ENCODE assay signal across 8 cellular contexts in genomic region chr9:124257070-124257864, GRCh38. TPM values are rescaled to one million over a fixed set of nuclear protein-coding genes. Genes with fewer than 3 reads are reported as not detected.
DNase-seq lines count a peak whose midpoint lies in the region; ATAC-seq and TF ChIP-seq lines count a peak whose summit lies in the region.

No MANE protein-coding gene starts in this region.

- H3K4me3 ChIP-seq in iPS-18c (ENCODE audit: insufficient read depth, low read depth, low read length), result peak overlapping the region; percentile 34; the same call in 1 of the 2 replicates

- H3K9me3 ChIP-seq in iPS-18c (ENCODE audit: control insufficient read depth, insufficient read depth, low read length), result no peaks in the 10 kb centered on the region

- H3K4me1 Mint-ChIP-seq in activated T-cell treated with anti-CD3 and anti-CD28 coated beads, Interleukin-2, amount 50 U/mL, for 24 hours (ENCODE audit: low read depth), result peaks cover 70% of the 10 kb centered on the region
- H3K4me1 Mint-ChIP-seq in activated CD8-positive, alpha-beta T cell treated with anti-CD3 and anti-CD28 coated beads for 36 hours (ENCODE audit: low read depth), result peaks cover 53% of the 10 kb centered on the region
- H3K4me1 Mint-ChIP-seq in stimulated activated naive CD8-positive, alpha-beta T cell treated with anti-CD3 and anti-CD28 coated beads, Interleukin-15, Interleukin-2, amounts not matched to agents 100 ng/mL and 50 ng/mL, for 24 hours (ENCODE audit: low read depth), result peaks cover 80% of the 10 kb centered on the region

- peak overlapping the region; percentile 83 for H3K4me3 Mint-ChIP-seq in activated T-cell treated with anti-CD3 and anti-CD28 coated beads, Interleukin-2, amount 50 U/mL, for 24 hours
- H3K4me3 Mint-ChIP-seq in activated CD8-positive, alpha-beta T cell treated with anti-CD3 and anti-CD28 coated beads for 36 hours, result peak overlapping the region; percentile 81
- H3K4me3 Mint-ChIP-seq in stimulated activated naive CD8-positive, alpha-beta T cell treated with anti-CD3 and anti-CD28 coated beads, Interleukin-15, Interleukin-2, amounts not matched to agents 100 ng/mL and 50 ng/mL, for 24 hours, result peak overlapping the region; percentile 87

- no peak for ATAC-seq in activated CD8-positive, alpha-beta T cell treated with anti-CD3 and anti-CD28 coated beads for 36 hours

- intact Hi-C loops in activated CD8-positive, alpha-beta T cell treated with anti-CD3 and anti-CD28 coated beads for 36 hours (cut with micrococcal nuclease), result no loop called here

- no peaks in the 10 kb centered on the region for H3K9me3 Mint-ChIP-seq in activated T-cell treated with anti-CD3 and anti-CD28 coated beads, Interleukin-2, amount 50 U/mL, for 24 hours
- no peaks in the 10 kb centered on the region for H3K9me3 Mint-ChIP-seq in activated CD8-positive, alpha-beta T cell treated with anti-CD3 and anti-CD28 coated beads for 36 hours
- no peaks in the 10 kb centered on the region for H3K9me3 Mint-ChIP-seq in stimulated activated naive CD8-positive, alpha-beta T cell treated with anti-CD3 and anti-CD28 coated beads, Interleukin-15, Interleukin-2, amounts not matched to agents 100 ng/mL and 50 ng/mL, for 24 hours

- CTCF ChIA-PET in activated CD8-positive, alpha-beta T cell treated with anti-CD3 and anti-CD28 coated beads for 36 hours (lab: Charles Lee), result interaction anchor here (1.9 to 2.5 kb wide), 2 partner anchors 36 to 131 kb away, joined by 9 to 10 read pairs; no protein-coding TSS in a partner anchor

- TF ChIP-seq CTCF in activated CD8-positive, alpha-beta T cell treated with anti-CD3 and anti-CD28 coated beads for 36 hours (IDR thresholded peaks at IDR 0.05), result no peak

- H3K36me3 Mint-ChIP-seq in activated T-cell treated with anti-CD3 and anti-CD28 coated beads, Interleukin-2, amount 50 U/mL, for 24 hours (ENCODE audit: low read depth), result peaks cover 4% of the 10 kb centered on the region
- H3K36me3 Mint-ChIP-seq in activated CD8-positive, alpha-beta T cell treated with anti-CD3 and anti-CD28 coated beads for 36 hours (ENCODE audit: low read depth), result peaks cover 6% of the 10 kb centered on the region
- H3K36me3 Mint-ChIP-seq in stimulated activated naive CD8-positive, alpha-beta T cell treated with anti-CD3 and anti-CD28 coated beads, Interleukin-15, Interleukin-2, amounts not matched to agents 100 ng/mL and 50 ng/mL, for 24 hours (ENCODE audit: low read depth), result no peaks in the 10 kb centered on the region

- POLR2A ChIA-PET in activated CD8-positive, alpha-beta T cell treated with anti-CD3 and anti-CD28 coated beads for 36 hours (lab: Charles Lee), result interaction anchor here (1.2 kb wide), 1 partner anchor 46 kb away, joined by 3 read pairs; no protein-coding TSS in a partner anchor

- peak overlapping the region; percentile 90 for H3K27ac Mint-ChIP-seq in activated T-cell treated with anti-CD3 and anti-CD28 coated beads, Interleukin-2, amount 50 U/mL, for 24 hours
- peak overlapping the region; percentile 88 for H3K27ac Mint-ChIP-seq in activated CD8-positive, alpha-beta T cell treated with anti-CD3 and anti-CD28 coated beads for 36 hours
- H3K27ac Mint-ChIP-seq in stimulated activated naive CD8-positive, alpha-beta T cell treated with anti-CD3 and anti-CD28 coated beads, Interleukin-15, Interleukin-2, amounts not matched to agents 100 ng/mL and 50 ng/mL, for 24 hours, result peak overlapping the region; percentile 90

- peaks cover 58% of the 10 kb centered on the region for H3K27me3 Mint-ChIP-seq in activated T-cell treated with anti-CD3 and anti-CD28 coated beads, Interleukin-2, amount 50 U/mL, for 24 hours
- H3K27me3 Mint-ChIP-seq in activated CD8-positive, alpha-beta T cell treated with anti-CD3 and anti-CD28 coated beads for 36 hours, result peaks cover 41% of the 10 kb centered on the region
- H3K27me3 Mint-ChIP-seq in stimulated activated naive CD8-positive, alpha-beta T cell treated with anti-CD3 and anti-CD28 coated beads, Interleukin-15, Interleukin-2, amounts not matched to agents 100 ng/mL and 50 ng/mL, for 24 hours, result peaks cover 40% of the 10 kb centered on the region

- DNase-seq in activated T-cell treated with anti-CD3 and anti-CD28 coated beads, Interleukin-2, amount 50 U/mL, for 24 hours, result peak; percentile 40
- no peak for DNase-seq in activated T-cell treated with anti-CD3 and anti-CD28 coated beads, Interleukin-2, amount 50 U/mL, for 1 hour
- peak; percentile 39 for DNase-seq in activated CD8-positive, alpha-beta T cell treated with anti-CD3 and anti-CD28 coated beads for 36 hours
- DNase-seq in mucosa of gallbladder (ENCODE audit: low spot score) (no peak), NCI-H2029 treated with DMSO at 0.1 percent for 48 hours (lab: John Stamatoyannopoulos, UW) (no peak), NCI-H524 (lab: John Stamatoyannopoulos, UW) (no peak)

RNA-seq across cellular contexts. Expression of gene NEK6, which starts 0.5 kb away (rescaled TPM):
- 10 to 100 TPM; 20.2 to 21.8 TPM for total RNA-seq in activated CD8-positive, alpha-beta T cell treated with anti-CD3 and anti-CD28 coated beads for 36 hours
- total RNA-seq in mucosa of gallbladder, result 96.7 TPM

Comparison
In these comparisons a context has a peak if more than half of its experiments do, and no peak if none do; other contexts are left out.
1. DNase-seq: peak in activated T-cell treated with anti-CD3 and anti-CD28 coated beads, Interleukin-2, amount 50 U/mL, for 24 hours (single experiment) and activated CD8-positive, alpha-beta T cell treated with anti-CD3 and anti-CD28 coated beads for 36 hours (single experiment); none in activated T-cell treated with anti-CD3 and anti-CD28 coated beads, Interleukin-2, amount 50 U/mL, for 1 hour (single experiment), mucosa of gallbladder (single experiment), NCI-H2029 treated with DMSO at 0.1 percent for 48 hours (single experiment) and NCI-H524 (0 of 2).
2. Peak in every context shown above with its lines, with median percentiles within 50 percentile points of each other: H3K27ac Mint-ChIP-seq and H3K4me3 Mint-ChIP-seq.